Comparison of ENCODE assay signal across 12 cellular contexts in genomic region chr20:51628533-51629398, GRCh38.
DNase-seq lines count a peak whose midpoint lies in the region; ATAC-seq and TF ChIP-seq lines count a peak whose summit lies in the region.
"Had no signal": no experiment of that assay in that cellular context is flagged by ENCODE, and none has a peak within 500 bp of the region (broad histone marks: within the 10 kb centered on the region; RNA-seq: fewer than 3 reads in every experiment).

No MANE protein-coding gene starts in this region.

- no peak overlapping the region for H2BK5ac ChIP-seq in IMR-90 (ENCODE audit: low read depth, low read length, poor library complexity, severe bottlenecking)

- 0 out of 2 replicates have a peak overlapping the region, but pooled peaks have one; percentile 57 for H2BK20ac ChIP-seq in IMR-90 (ENCODE audit: low read depth, low read length)

- no peak for TF ChIP-seq POLR2A in IMR-90 (IDR thresholded peaks at IDR 0.05; ENCODE audit: low read depth, low read length)

- dilution Hi-C loops in IMR-90 (cut with HindIII; ENCODE audit: low sequenced_read_pairs, unreplicated experiment) = no loop called here

- peak overlapping the region in 1 of 2 experiments; percentile 8; a peak in 1 of 4 replicates for H4K8ac ChIP-seq in IMR-90 (ENCODE audit: low read depth in 2 of 2, low read length in 2 of 2)

- H3K18ac ChIP-seq in IMR-90 (ENCODE audit: low read depth, low read length) = peak overlapping the region; percentile 26; the same call in 1 of the 2 replicates

- H3K4me1 ChIP-seq in IMR-90 (ENCODE audit: control insufficient read depth, insufficient read depth, low read length) = peaks cover 14% of the 10 kb centered on the region

- TF ChIP-seq CTCF in IMR-90 (conservative IDR thresholded peaks at IDR 0.05; ENCODE audit: low read depth, low read length) (no peak), choroid plexus epithelial cell (conservative IDR thresholded peaks at IDR 0.05; ENCODE audit: low read depth, low read length) (no peak), chondrocyte (IDR thresholded peaks at IDR 0.05) (no peak)

- peak; percentile 15 for DNase-seq in CD1c-positive myeloid dendritic cell (ENCODE audit: extremely low spot score)
- peak; percentile 86 for DNase-seq in IMR-90
- peak; percentile 93 for DNase-seq in choroid plexus epithelial cell (ENCODE audit: low read depth)
- peak; percentile 87 for DNase-seq in non-pigmented ciliary epithelial cell (ENCODE audit: low read depth)
- DNase-seq in iPS-NIHi11 (ENCODE audit: low spot score) = no peak
- no peak for DNase-seq in COLO668 (lab: John Stamatoyannopoulos, UW; ENCODE audit: unreplicated experiment)
- no peak for DNase-seq in chondrocyte (ENCODE audit: low spot score)
- DNase-seq: activated B cell treated with CpG ODN at 0.5 μM for 24 hours, DMS153, SHP77 treated with DMSO at 0.1 percent for 48 hours had no signal

- H2AK5ac ChIP-seq in IMR-90 (ENCODE audit: low read depth, low read length) = peak overlapping the region; percentile 59

- H3K36me3 Mint-ChIP-seq in chondrocyte (ENCODE audit: low read depth) = peaks cover 27% of the 10 kb centered on the region

- H3K4me3 ChIP-seq in IMR-90 (ENCODE audit: insufficient read depth, low read depth, low read length) = no peak overlapping the region
- H3K4me3 ChIP-seq in choroid plexus epithelial cell (ENCODE audit: low read depth, low read length) = no peak overlapping the region
- H3K4me3 ChIP-seq: smooth muscle cell had no signal

- H3K4me3 Mint-ChIP-seq in chondrocyte (ENCODE audit: unreplicated experiment) = no peak overlapping the region
- H3K4me3 Mint-ChIP-seq: activated B cell treated with CpG ODN at 0.5 μM for 24 hours; activated naive CD8-positive, alpha-beta T cell had no signal

- no peak overlapping the region for H4K5ac ChIP-seq in IMR-90 (ENCODE audit: low read depth, low read length)

- H3K14ac ChIP-seq in IMR-90 (replicated peaks; ENCODE audit: low read depth, low read length) = peak overlapping the region; percentile 50

- no TSS peak for BruUV-seq in IMR-90 (replicated peaks; lab: Mats Ljungman, UMichigan)

- no peak overlapping the region for H2AK9ac ChIP-seq in IMR-90 (replicated peaks; ENCODE audit: low read depth, low read length, poor library complexity)

- TF ChIP-seq RAD21 in IMR-90 (IDR thresholded peaks at IDR 0.05; ENCODE audit: low read length) = no peak

- peak overlapping the region; percentile 47; the same call in 1 of the 3 replicates for H2BK15ac ChIP-seq in IMR-90 (ENCODE audit: low read depth, low read length)

- WGBS in IMR-90 (ENCODE audit: extremely low coverage in 2 of 2, insufficient read length in 1 of 2), 2 experiments = no CpG with 5 or more reads among the region's 8 CpGs

- H3K27me3 ChIP-seq in IMR-90 (ENCODE audit: control insufficient read depth, insufficient read depth, low read length) = no peaks in the 10 kb centered on the region

- POLR2A ChIA-PET in IMR-90 (lab: Charles Lee; ENCODE audit: unreplicated experiment) = no interaction called here

- no peak for ATAC-seq in IMR-90 (ENCODE audit: low read depth)

- no peaks in the 10 kb centered on the region for H3K9me3 Mint-ChIP-seq in chondrocyte (ENCODE audit: low read depth)
- H3K9me3 Mint-ChIP-seq: activated B cell treated with CpG ODN at 0.5 μM for 24 hours had no signal

- H3K36me3 ChIP-seq in IMR-90 (ENCODE audit: control insufficient read depth, insufficient read depth, low read length) = peaks cover 8% of the 10 kb centered on the region

- CTCF ChIA-PET in IMR-90 (lab: Yijun Ruan, JAX) = no interaction called here

- peaks cover 4% of the 10 kb centered on the region for H3K27me3 Mint-ChIP-seq in chondrocyte (ENCODE audit: low read depth)

- no peak overlapping the region for H2BK120ac ChIP-seq in IMR-90 (ENCODE audit: low read depth, low read length)

- in situ Hi-C loops in IMR-90 (cut with MboI; ENCODE audit: low sequenced_read_pairs) = loop anchor here (5.0 kb wide), 1 partner anchor 641 kb away; no protein-coding TSS in a partner anchor

- no peak overlapping the region for H3K56ac ChIP-seq in IMR-90 (ENCODE audit: extremely low read depth, insufficient read depth, low read length)

- peaks cover 11 to 51% of the 10 kb centered on the region in 2 experiments; a peak in 3 of 4 replicates for H3K79me1 ChIP-seq in IMR-90 (ENCODE audit: low read depth in 1 of 2, low read length in 2 of 2)

- no peaks in the 10 kb centered on the region for H3K9me3 ChIP-seq in IMR-90 (ENCODE audit: control insufficient read depth, insufficient read depth, low read length)

- H3K4ac ChIP-seq in IMR-90 (ENCODE audit: low read depth, low read length) = peak overlapping the region; percentile 30; the same call in 1 of the 2 replicates

- no peak overlapping the region for H3K27ac ChIP-seq in IMR-90 (ENCODE audit: insufficient read depth, low read length)

- intact Hi-C loops in IMR-90 (cut with micrococcal nuclease) = no loop called here

- H4K20me1 ChIP-seq in IMR-90 (ENCODE audit: insufficient read depth, low read length) = no peaks in the 10 kb centered on the region; the same call in 1 of the 2 replicates

- no peak overlapping the region for H3K27ac Mint-ChIP-seq in chondrocyte (ENCODE audit: unreplicated experiment)
- H3K27ac Mint-ChIP-seq: activated B cell treated with CpG ODN at 0.5 μM for 24 hours; activated naive CD8-positive, alpha-beta T cell had no signal

- peak overlapping the region; percentile 36; the same call in 1 of the 2 replicates for H3K23ac ChIP-seq in IMR-90 (ENCODE audit: low read depth, low read length)

- H3K9me1 ChIP-seq in IMR-90 (ENCODE audit: insufficient read depth, low read length) = peaks cover 36% of the 10 kb centered on the region

- no peak overlapping the region for H3K9ac ChIP-seq in IMR-90 (ENCODE audit: low read depth, low read length)

- peak overlapping the region; percentile 27; the same call in 1 of the 2 replicates for H4K91ac ChIP-seq in IMR-90 (ENCODE audit: insufficient read depth, low read depth, low read length)

- no peak overlapping the region for H2AFZ ChIP-seq in IMR-90 (replicated peaks; ENCODE audit: low read length, poor library complexity)

- H3K4me2 ChIP-seq in IMR-90 (ENCODE audit: low read depth, low read length) = peak overlapping the region; percentile 42; the same call in 1 of the 2 replicates
- H3K4me2 ChIP-seq: smooth muscle cell had no signal

- peaks cover 30% of the 10 kb centered on the region for H3K4me1 Mint-ChIP-seq in chondrocyte (ENCODE audit: low read depth)
- H3K4me1 Mint-ChIP-seq: activated B cell treated with CpG ODN at 0.5 μM for 24 hours had no signal

TF ChIP-seq in IMR-90, 13 proteins besides CTCF, POLR2A, EP300 and RAD21:
- no peak for TF ChIP-seq NFE2L2 (IDR thresholded peaks at IDR 0.05; ENCODE audit: low read depth, low read length)

Comparison
In these comparisons a context has a peak if more than half of its experiments do, and no peak if none do; other contexts are left out.
1. DNase-seq: peak in CD1c-positive myeloid dendritic cell (single experiment), IMR-90 (single experiment), choroid plexus epithelial cell (single experiment) and non-pigmented ciliary epithelial cell (single experiment); none in iPS-NIHi11 (single experiment), COLO668 (single experiment) and chondrocyte (single experiment).